1 cellular context compared by ENCODE assay signal in genomic region chr3:17639765-17640164, GRCh38.
TF ChIP-seq lines count a peak whose summit lies in the region.

No MANE protein-coding gene starts in this region.

TF ChIP-seq in GM12878, 131 proteins besides CTCF, POLR2A, EP300 and RAD21 (continued from another document):
- TF ChIP-seq ZNF687 (IDR thresholded peaks at IDR 0.05) (no peak), EZH2 (IDR thresholded peaks at IDR 0.05; ENCODE audit: borderline replicate concordance, control insufficient read depth, low read depth, low read length) (no peak), YBX1 (IDR thresholded peaks at IDR 0.05) (no peak), ESRRA (IDR thresholded peaks at IDR 0.05; ENCODE audit: low read length) (no peak), ATF3 (IDR thresholded peaks at IDR 0.05; ENCODE audit: borderline replicate concordance, extremely low read depth, low read depth, low read length) (no peak), SMARCA5 (IDR thresholded peaks at IDR 0.05) (no peak)
